23 cellular contexts compared by ENCODE assay signal in genomic region chr9:16429671-16430070, GRCh38.
"Had no signal": no experiment of that assay in that cellular context is flagged by ENCODE, and none has a peak within 500 bp of the region (broad histone marks: within the 10 kb centered on the region; RNA-seq: fewer than 3 reads in every experiment).

No MANE protein-coding gene starts in this region.

- H3K4me3 ChIP-seq: thyroid gland had no signal

- H3K27me3 ChIP-seq: thyroid gland had no signal

- DNase-seq: activated B cell treated with CpG ODN at 0.5 μM for 24 hours; activated CD4-positive, alpha-beta T cell treated with anti-CD3 and anti-CD28 coated beads for 4 hours; activated CD4-positive, alpha-beta T cell treated with anti-CD3 and anti-CD28 coated beads, Interleukin-2, amount 50 U/mL, for 48 hours; activated effector memory CD4-positive, alpha-beta T cell treated with anti-CD3 and anti-CD28 coated beads, Interleukin-2, amount 50 U/mL, for 16 hours; activated naive CD4-positive, alpha-beta T cell treated with anti-CD3 and anti-CD28 coated beads, Interleukin-2, amount 10 ng/mL, durations not matched to agents 7 days and 5 days; caudate nucleus; dermis blood vessel endothelial cell; effector memory CD4-positive, alpha-beta T cell; foreskin melanocyte; immature natural killer cell; kidney glomerular epithelial cell; left ventricle myocardium superior; mammary epithelial cell; stimulated activated CD4-positive, alpha-beta T cell treated with anti-CD3 and anti-CD28 coated beads, Interleukin-12 subunit alpha, Interleukin-12 subunit beta, amount 100 ng/mL, for 4 hours; substantia nigra; T1000; thyroid gland had no signal

- H3K27ac ChIP-seq: thyroid gland had no signal

- H3K4me3 Mint-ChIP-seq: activated B cell treated with CpG ODN at 0.5 μM for 24 hours; activated naive CD4-positive, alpha-beta T cell treated with anti-CD3 and anti-CD28 coated beads, Interleukin-2, amount 10 ng/mL, durations not matched to agents 7 days and 5 days; brain; immature natural killer cell; natural killer cell treated with Interleukin-12 subunit alpha and Interleukin-12 subunit beta and Interleukin-15 and Interleukin-18, amount 100 ng/mL, for 72 hours; stimulated activated naive CD8-positive, alpha-beta T cell treated with anti-CD3 and anti-CD28 coated beads, Interleukin-15, Interleukin-2, amounts not matched to agents 100 ng/mL and 50 ng/mL, for 24 hours; T-helper 1 cell treated with Interleukin-12 subunit alpha and Interleukin-12 subunit beta and Interleukin-4 antibody, amounts not matched to agents 30 μg/mL and 1 μg/mL, for 36 hours had no signal

- H3K27me3 Mint-ChIP-seq: activated B cell treated with CpG ODN at 0.5 μM for 24 hours; activated naive CD4-positive, alpha-beta T cell treated with anti-CD3 and anti-CD28 coated beads, Interleukin-2, amount 10 ng/mL, durations not matched to agents 7 days and 5 days; natural killer cell treated with Interleukin-12 subunit alpha and Interleukin-12 subunit beta and Interleukin-15 and Interleukin-18, amount 100 ng/mL, for 72 hours; stimulated activated naive CD8-positive, alpha-beta T cell treated with anti-CD3 and anti-CD28 coated beads, Interleukin-15, Interleukin-2, amounts not matched to agents 100 ng/mL and 50 ng/mL, for 24 hours had no signal

- H3K4me1 ChIP-seq: thyroid gland had no signal

- ATAC-seq: esophagus mucosa; left ventricle myocardium superior; natural killer cell treated with Interleukin-12 subunit alpha and Interleukin-12 subunit beta and Interleukin-15 and Interleukin-18, amount 100 ng/mL, for 72 hours had no signal

- H3K36me3 ChIP-seq: thyroid gland had no signal

- FAIRE-seq: endothelial cell of umbilical vein had no signal

- H3K9me3 Mint-ChIP-seq: activated naive CD4-positive, alpha-beta T cell treated with anti-CD3 and anti-CD28 coated beads, Interleukin-2, amount 10 ng/mL, durations not matched to agents 7 days and 5 days; brain; immature natural killer cell; natural killer cell treated with Interleukin-12 subunit alpha and Interleukin-12 subunit beta and Interleukin-15 and Interleukin-18, amount 100 ng/mL, for 72 hours; stimulated activated naive CD8-positive, alpha-beta T cell treated with anti-CD3 and anti-CD28 coated beads, Interleukin-15, Interleukin-2, amounts not matched to agents 100 ng/mL and 50 ng/mL, for 24 hours; T-helper 1 cell treated with Interleukin-12 subunit alpha and Interleukin-12 subunit beta and Interleukin-4 antibody, amounts not matched to agents 30 μg/mL and 1 μg/mL, for 36 hours had no signal

- H3K9me3 ChIP-seq: thyroid gland had no signal

- H3K4me1 Mint-ChIP-seq: activated B cell treated with CpG ODN at 0.5 μM for 24 hours; activated naive CD4-positive, alpha-beta T cell treated with anti-CD3 and anti-CD28 coated beads, Interleukin-2, amount 10 ng/mL, durations not matched to agents 7 days and 5 days; immature natural killer cell had no signal

- H3K36me3 Mint-ChIP-seq: activated naive CD4-positive, alpha-beta T cell treated with anti-CD3 and anti-CD28 coated beads, Interleukin-2, amount 10 ng/mL, durations not matched to agents 7 days and 5 days; brain; natural killer cell treated with Interleukin-12 subunit alpha and Interleukin-12 subunit beta and Interleukin-15 and Interleukin-18, amount 100 ng/mL, for 72 hours had no signal

- H3K27ac Mint-ChIP-seq: activated B cell treated with CpG ODN at 0.5 μM for 24 hours; activated naive CD4-positive, alpha-beta T cell treated with anti-CD3 and anti-CD28 coated beads, Interleukin-2, amount 10 ng/mL, durations not matched to agents 7 days and 5 days; natural killer cell treated with Interleukin-12 subunit alpha and Interleukin-12 subunit beta and Interleukin-15 and Interleukin-18, amount 100 ng/mL, for 72 hours; stimulated activated naive CD8-positive, alpha-beta T cell treated with anti-CD3 and anti-CD28 coated beads, Interleukin-15, Interleukin-2, amounts not matched to agents 100 ng/mL and 50 ng/mL, for 24 hours; T-helper 1 cell treated with Interleukin-12 subunit alpha and Interleukin-12 subunit beta and Interleukin-4 antibody, amounts not matched to agents 30 μg/mL and 1 μg/mL, for 36 hours had no signal
